14 cellular contexts compared by ENCODE assay signal in genomic region chr14:91282954-91283645, GRCh38. TPM values are rescaled to one million over a fixed set of nuclear protein-coding genes. Genes with fewer than 3 reads are reported as not detected.
A peak's percentile ranks its signal among the peaks of the same experiment; 100 is the strongest.
DNase-seq lines count a peak whose midpoint lies in the region; ATAC-seq and TF ChIP-seq lines count a peak whose summit lies in the region.
"Had no signal": no experiment of that assay in that cellular context is flagged by ENCODE, and none has a peak within 500 bp of the region (broad histone marks: within the 10 kb centered on the region; RNA-seq: fewer than 3 reads in every experiment).

No MANE protein-coding gene starts in this region.

- no peaks in the 10 kb centered on the region for H3K9me3 ChIP-seq in mesodermal cell (ENCODE audit: control insufficient read depth, low read length)
- no peaks in the 10 kb centered on the region for H3K9me3 ChIP-seq in esophagus muscularis mucosa
- H3K9me3 ChIP-seq: gastroesophageal sphincter, SJCRH30 had no signal

- 92 to 96% methylated on average over 12 to 13 of the region's 14 CpGs for WGBS in mesodermal cell (ENCODE audit: insufficient coverage in 2 of 2), 2 experiments
- 92% methylated on average over 12 of the region's 14 CpGs for WGBS in esophagus muscularis mucosa

- POLR2A ChIA-PET in activated B cell treated with CpG ODN at 0.5 μM for 24 hours (lab: Charles Lee), result no interaction called here

- no peaks in the 10 kb centered on the region for H3K27me3 Mint-ChIP-seq in activated B cell treated with CpG ODN at 0.5 μM for 24 hours

- H3K9me3 Mint-ChIP-seq in activated B cell treated with CpG ODN at 0.5 μM for 24 hours, result no peaks in the 10 kb centered on the region

- CTCF ChIA-PET in activated B cell treated with CpG ODN at 0.5 μM for 24 hours (lab: Charles Lee), result interaction anchor here (12.1 kb wide), 1 partner anchor 107 kb away, joined by 265 read pairs; no protein-coding TSS in a partner anchor

- peaks cover 24% of the 10 kb centered on the region for H3K4me1 Mint-ChIP-seq in activated B cell treated with CpG ODN at 0.5 μM for 24 hours

- H3K4me3 ChIP-seq in mesodermal cell (ENCODE audit: extremely low read depth, insufficient read depth, low read length, poor library complexity, severe bottlenecking) (no peak overlapping the region), esophagus muscularis mucosa (no peak overlapping the region)
- H3K4me3 ChIP-seq: gastroesophageal sphincter, SJCRH30 had no signal

- peaks cover 94% of the 10 kb centered on the region for H3K36me3 Mint-ChIP-seq in activated B cell treated with CpG ODN at 0.5 μM for 24 hours (ENCODE audit: low read depth)

- no peak for TF ChIP-seq CTCF in activated B cell treated with CpG ODN at 0.5 μM for 24 hours (IDR thresholded peaks at IDR 0.05)
- TF ChIP-seq CTCF in esophagus muscularis mucosa (IDR thresholded peaks at IDR 0.05), result no peak

- H3K27ac ChIP-seq in mesodermal cell (ENCODE audit: low read depth, low read length, severe bottlenecking), result peak overlapping the region; percentile 85
- no peak overlapping the region for H3K27ac ChIP-seq in esophagus muscularis mucosa (replicated peaks in 1 of 4)
- H3K27ac ChIP-seq: brain microvascular endothelial cell, SJCRH30, WERI-Rb-1 had no signal

- no peak for TF ChIP-seq EP300 in esophagus muscularis mucosa (IDR thresholded peaks at IDR 0.05)

- H3K4me1 ChIP-seq in mesodermal cell (ENCODE audit: control insufficient read depth, insufficient read depth, low read length, poor library complexity, severe bottlenecking) (peaks cover 24% of the 10 kb centered on the region), esophagus muscularis mucosa (peaks cover 5 to 23% (median 12%) of the 10 kb centered on the region in 4 donors)
- H3K4me1 ChIP-seq: SJCRH30 had no signal

- intact Hi-C loops in cardiac septum (cut with DNase I) (no loop called here), left ventricle myocardium superior (cut with micrococcal nuclease) (loop anchor here (10.0 kb wide), 1 partner anchor 378 kb away; no protein-coding TSS in a partner anchor), activated B cell treated with CpG ODN at 0.5 μM for 24 hours (cut with micrococcal nuclease) (no loop called here), esophagus muscularis mucosa (cut with DNase I) (loop anchor here (10.0 kb wide), 1 partner anchor 218 kb away; the partner anchor contains the start of gene RPS6KA5)

- ATAC-seq in left ventricle myocardium superior, result no peak
- no peak for ATAC-seq in activated B cell treated with CpG ODN at 0.5 μM for 24 hours (ENCODE audit: low read depth)
- ATAC-seq in GM21515 (IDR thresholded peaks at IDR 0.05; ENCODE audit: unreplicated experiment), result no peak
- ATAC-seq in GM19463 (IDR thresholded peaks at IDR 0.05; ENCODE audit: unreplicated experiment), result no peak
- ATAC-seq: gastroesophageal sphincter had no signal

- H3K4me3 Mint-ChIP-seq in activated B cell treated with CpG ODN at 0.5 μM for 24 hours, result no peak overlapping the region

- H3K27me3 ChIP-seq in esophagus muscularis mucosa, result no peaks in the 10 kb centered on the region
- H3K27me3 ChIP-seq: brain microvascular endothelial cell, gastroesophageal sphincter, SJCRH30 had no signal

- TF ChIP-seq POLR2A in esophagus muscularis mucosa (IDR thresholded peaks at IDR 0.05; ENCODE audit: low read depth), result no peak

- H3K36me3 ChIP-seq in mesodermal cell (ENCODE audit: control insufficient read depth, insufficient read depth, low read length) (no peaks in the 10 kb centered on the region), esophagus muscularis mucosa (peaks cover 0 to 31% (median under 1%) of the 10 kb centered on the region in 4 donors)
- H3K36me3 ChIP-seq: brain microvascular endothelial cell, gastroesophageal sphincter, SJCRH30 had no signal

- peak overlapping the region; percentile 7 for H3K27ac Mint-ChIP-seq in activated B cell treated with CpG ODN at 0.5 μM for 24 hours

- DNase-seq in cardiac septum (ENCODE audit: low spot score) (peak; percentile 59), left ventricle myocardium superior (no peak), activated B cell treated with CpG ODN at 0.5 μM for 24 hours (no peak), AG08395 (ENCODE audit: low spot score) (no peak), esophagus muscularis mucosa (ENCODE audit: extremely low spot score) (no peak)
- DNase-seq: brain microvascular endothelial cell, midbrain, NCI-H187, SJCRH30, WERI-Rb-1 had no signal

RNA-seq across cellular contexts. Expression of gene GPR68, which starts 38.6 kb away (rescaled TPM):
- total RNA-seq in cardiac septum (3.4 TPM), left ventricle myocardium superior (0.35 TPM), activated B cell treated with CpG ODN at 0.5 μM for 24 hours (1.4 and 1.8 TPM in 2 replicates), esophagus muscularis mucosa (1 to 10 TPM; 1.3 to 9.1 (median 5.4) TPM)
- polyA plus RNA-seq in mesodermal cell (2013, experiment 1 of 2), result 0.70 TPM
- 0.30 TPM for polyA plus RNA-seq in mesodermal cell (2013, experiment 2 of 2)
- total RNA-seq: SJCRH30 had no signal

Comparison
In these comparisons a context has a peak if more than half of its experiments do, and no peak if none do; other contexts are left out.
1. intact Hi-C loops: an anchor here in left ventricle myocardium superior (10.0 kb wide) and esophagus muscularis mucosa (10.0 kb wide); none called in cardiac septum and activated B cell treated with CpG ODN at 0.5 μM for 24 hours.